In genomic region chr12:114698566-114699163, GRCh38 we compare ENCODE assay signal across 16 cellular contexts. TPM values are rescaled to one million over a fixed set of nuclear protein-coding genes. Genes with fewer than 3 reads are reported as not detected.
DNase-seq lines count a peak whose midpoint lies in the region; ATAC-seq, FAIRE-seq and TF ChIP-seq lines count a peak whose summit lies in the region.
"Had no signal": no experiment of that assay in that cellular context is flagged by ENCODE, and none has a peak within 500 bp of the region (broad histone marks: within the 10 kb centered on the region; RNA-seq: fewer than 3 reads in every experiment).

No MANE protein-coding gene starts in this region.

- no peaks in the 10 kb centered on the region for H3K9me2 ChIP-seq in MM.1S (replicated peaks; ENCODE audit: insufficient read depth, low read length)

- H3K9me3 ChIP-seq in H9 (ENCODE audit: control insufficient read depth, low read depth, low read length) (no peaks in the 10 kb centered on the region), right lobe of liver (no peaks in the 10 kb centered on the region), stomach (peaks cover 0 to 9% (median 0%) of the 10 kb centered on the region in 4 donors), small intestine (ENCODE audit: control insufficient read depth, low read depth) (no peaks in the 10 kb centered on the region), MM.1S (replicated peaks; ENCODE audit: insufficient read depth, low read length) (no peaks in the 10 kb centered on the region)

- peak overlapping the region; percentile 28 for H3K4me2 ChIP-seq in H9 (ENCODE audit: insufficient read depth, insufficient read length, low read length)
- H3K4me2 ChIP-seq in MM.1S (ENCODE audit: low read depth, low read length): no peak overlapping the region

- H2AFZ ChIP-seq in H9 (ENCODE audit: low read length) (no peak overlapping the region), MM.1S (ENCODE audit: low read length) (no peak overlapping the region)

- H3K36me3 Mint-ChIP-seq in H9 (ENCODE audit: insufficient read depth in 1 of 3, low read depth in 3 of 3) (no peaks in the 10 kb centered on the region), brain (no peaks in the 10 kb centered on the region)
- H3K36me3 Mint-ChIP-seq: activated naive CD4-positive, alpha-beta T cell treated with anti-CD3 and anti-CD28 coated beads, Interleukin-2, amount 50 U/mL, for 24 hours; CD4-positive, alpha-beta memory T cell had no signal

- H3K4me1 ChIP-seq in H9 (ENCODE audit: insufficient read depth, low read length) (peaks cover 6% of the 10 kb centered on the region), right lobe of liver (no peaks in the 10 kb centered on the region), stomach (peaks cover 0 to 31% (median 8%) of the 10 kb centered on the region in 4 donors), small intestine (ENCODE audit: control insufficient read depth in 2 of 2, insufficient read depth in 1 of 2, low read depth in 1 of 2, low read length in 1 of 2) (peaks cover 0 to 2% of the 10 kb centered on the region in 2 donors), MM.1S (ENCODE audit: low read length) (no peaks in the 10 kb centered on the region)

- no peak overlapping the region for H4K91ac ChIP-seq in H9 (ENCODE audit: insufficient read length, low read depth, low read length)

- H3K9me3 Mint-ChIP-seq in H9 (peaks cover 0 to 23% of the 10 kb centered on the region in 2 experiments; a peak in 2 of 5 replicates), brain (peaks cover 0 to 10% (median 0%) of the 10 kb centered on the region in 5 experiments)
- H3K9me3 Mint-ChIP-seq: activated naive CD4-positive, alpha-beta T cell treated with anti-CD3 and anti-CD28 coated beads, Interleukin-2, amount 50 U/mL, for 24 hours; dendritic cell treated with granulocyte-macrophage colony-stimulating factor and Interleukin-4, amounts not matched to agents 40 ng/mL and 50 ng/mL, for 4 days had no signal

- FAIRE-seq in small intestine (lab: Jason Lieb, UNC): no peak
- FAIRE-seq: frontal cortex had no signal

- intact Hi-C loops in right lobe of liver (cut with DNase I): no loop called here
- intact Hi-C loops in stomach (cut with DNase I; ENCODE audit: low total_unique reads): no loop called here

- H4K8ac ChIP-seq in H9 (replicated peaks; ENCODE audit: insufficient read length, low read depth, low read length): no peak overlapping the region

- no peaks in the 10 kb centered on the region for H3K23me2 ChIP-seq in H9 (ENCODE audit: insufficient read length, low read depth, low read length, poor library complexity, severe bottlenecking)

- H3K4me1 Mint-ChIP-seq in H9 (peaks cover 28 to 65% of the 10 kb centered on the region in 2 experiments), brain (peaks cover 18% of the 10 kb centered on the region)
- H3K4me1 Mint-ChIP-seq: activated CD8-positive, alpha-beta memory T cell treated with anti-CD3 and anti-CD28 coated beads, Interleukin-2, amount 10 ng/mL, durations not matched to agents 7 days and 5 days; activated naive CD4-positive, alpha-beta T cell treated with anti-CD3 and anti-CD28 coated beads, Interleukin-2, amount 50 U/mL, for 24 hours; CD4-positive, alpha-beta memory T cell had no signal

- no peak overlapping the region for H4K5ac ChIP-seq in H9 (ENCODE audit: insufficient read length, low read depth, low read length)

- H3K27me3 ChIP-seq in H9 (ENCODE audit: insufficient read depth, low read length) (peaks cover 97% of the 10 kb centered on the region), right lobe of liver (no peaks in the 10 kb centered on the region), stomach (peaks cover 13 to 99% (median 84%) of the 10 kb centered on the region in 3 donors), small intestine (ENCODE audit: control insufficient read depth in 2 of 2, insufficient read depth in 2 of 2, low read length in 2 of 2) (peaks cover 3 to 45% of the 10 kb centered on the region in 2 donors), MM.1S (replicated peaks; ENCODE audit: insufficient read depth, low read length) (no peaks in the 10 kb centered on the region; the same call in 1 of the 2 replicates)

- no peak overlapping the region for H3K9ac ChIP-seq in H9 (ENCODE audit: extremely low read depth, insufficient read length, low read length)
- H3K9ac ChIP-seq in MM.1S (ENCODE audit: low read length): no peak overlapping the region

- H3K27ac Mint-ChIP-seq in H9: no peak overlapping the region
- no peak overlapping the region for H3K27ac Mint-ChIP-seq in brain
- H3K27ac Mint-ChIP-seq: activated CD8-positive, alpha-beta memory T cell treated with anti-CD3 and anti-CD28 coated beads, Interleukin-2, amount 10 ng/mL, durations not matched to agents 7 days and 5 days; activated naive CD4-positive, alpha-beta T cell treated with anti-CD3 and anti-CD28 coated beads, Interleukin-2, amount 50 U/mL, for 24 hours; CD4-positive, alpha-beta memory T cell; dendritic cell treated with granulocyte-macrophage colony-stimulating factor and Interleukin-4, amounts not matched to agents 40 ng/mL and 50 ng/mL, for 4 days had no signal

- no peaks in the 10 kb centered on the region for H4K20me1 ChIP-seq in H9 (ENCODE audit: control insufficient read depth, insufficient read depth, insufficient read length)
- H4K20me1 ChIP-seq in MM.1S (ENCODE audit: insufficient read depth, low read length): no peaks in the 10 kb centered on the region

- no peak overlapping the region for H2BK120ac ChIP-seq in H9 (ENCODE audit: low read depth, low read length, poor library complexity, severe bottlenecking)

- H3F3A ChIP-seq in MM.1S (ENCODE audit: insufficient read depth, low read length): no peaks in the 10 kb centered on the region

- peak overlapping the region; percentile 7 to 49 (median 44) for H3K4me3 ChIP-seq in right lobe of liver
- peak overlapping the region; percentile 11 to 32 (median 22) for H3K4me3 ChIP-seq in stomach
- peak overlapping the region in 1 of 2 donors; percentile 32 for H3K4me3 ChIP-seq in small intestine (ENCODE audit: low read depth in 1 of 2, low read length in 2 of 2)
- H3K4me3 ChIP-seq in MM.1S (ENCODE audit: low read length): no peak overlapping the region
- H3K4me3 ChIP-seq: SK-N-MC had no signal

- H3K4ac ChIP-seq in H9 (ENCODE audit: low read depth, low read length): no peak overlapping the region

- H2BK15ac ChIP-seq in H9 (ENCODE audit: low read depth, low read length): no peak overlapping the region

- no peak overlapping the region for H2BK5ac ChIP-seq in H9 (ENCODE audit: insufficient read length, low read length)

- TF ChIP-seq EP300 in stomach (IDR thresholded peaks at IDR 0.05): no peak

- H2BK12ac ChIP-seq in H9 (ENCODE audit: insufficient read length, low read depth, low read length): no peak overlapping the region

- peak overlapping the region; percentile 25 to 75 for H3K4me3 Mint-ChIP-seq in H9
- peak overlapping the region; percentile 60 to 82 (median 75) for H3K4me3 Mint-ChIP-seq in brain
- H3K4me3 Mint-ChIP-seq: activated CD8-positive, alpha-beta memory T cell treated with anti-CD3 and anti-CD28 coated beads, Interleukin-2, amount 10 ng/mL, durations not matched to agents 7 days and 5 days; activated naive CD4-positive, alpha-beta T cell treated with anti-CD3 and anti-CD28 coated beads, Interleukin-2, amount 50 U/mL, for 24 hours; CD4-positive, alpha-beta memory T cell; dendritic cell treated with granulocyte-macrophage colony-stimulating factor and Interleukin-4, amounts not matched to agents 40 ng/mL and 50 ng/mL, for 4 days had no signal

- H3K27ac ChIP-seq in H9 (ENCODE audit: insufficient read length, low read depth, low read length) (no peak overlapping the region), right lobe of liver (no peak overlapping the region), stomach (no peak overlapping the region), small intestine (ENCODE audit: low read depth in 1 of 2, low read length in 1 of 2) (no peak overlapping the region), MM.1S (ENCODE audit: low read length) (no peak overlapping the region)
- H3K27ac ChIP-seq: SK-N-MC had no signal

- no peak overlapping the region for H2AK5ac ChIP-seq in H9 (ENCODE audit: insufficient read length, low read length)

- no peak overlapping the region for H3K56ac ChIP-seq in H9 (ENCODE audit: insufficient read length, low read depth, low read length)

- TF ChIP-seq CTCF in H9 (conservative IDR thresholded peaks at IDR 0.05) (no peak), brain (conservative IDR thresholded peaks at IDR 0.05) (no peak), right lobe of liver (IDR thresholded peaks at IDR 0.05) (no peak), stomach (IDR thresholded peaks at IDR 0.05) (no peak), MM.1S (IDR thresholded peaks at IDR 0.05; ENCODE audit: low read length) (no peak)

- ATAC-seq in right lobe of liver (peak; percentile 43 to 67 (median 60)), HG02588 (IDR thresholded peaks at IDR 0.05; ENCODE audit: unreplicated experiment) (no peak)
- ATAC-seq: activated CD8-positive, alpha-beta memory T cell treated with anti-CD3 and anti-CD28 coated beads, Interleukin-2, amount 10 ng/mL, durations not matched to agents 7 days and 5 days; left ventricle myocardium superior had no signal

- TF ChIP-seq POLR2A in right lobe of liver (IDR thresholded peaks at IDR 0.05) (no peak), stomach (IDR thresholded peaks at IDR 0.05) (no peak)

- no peak overlapping the region for H2BK20ac ChIP-seq in H9 (ENCODE audit: low read depth, low read length, poor library complexity, severe bottlenecking)

- peak; percentile 78 for DNase-seq in H9
- no peak for DNase-seq in right lobe of liver
- no peak for DNase-seq in stomach
- DNase-seq in small intestine: no peak
- DNase-seq in MM.1S: no peak
- DNase-seq: activated CD8-positive, alpha-beta memory T cell treated with anti-CD3 and anti-CD28 coated beads, Interleukin-2, amount 10 ng/mL, durations not matched to agents 7 days and 5 days; CD4-positive, alpha-beta memory T cell; left ventricle myocardium superior; NCI-H2081 treated with DMSO at 0.1 percent for 48 hours; nucleus accumbens had no signal

- H3T11ph ChIP-seq in H9 (ENCODE audit: low read length): no peak overlapping the region

- no peaks in the 10 kb centered on the region for H3K79me1 ChIP-seq in H9 (ENCODE audit: insufficient read depth, low read depth, low read length, poor library complexity, severe bottlenecking)

- peaks cover 100% of the 10 kb centered on the region for H3K27me3 Mint-ChIP-seq in H9 (ENCODE audit: low read depth)
- H3K27me3 Mint-ChIP-seq in brain: peaks cover 100% of the 10 kb centered on the region

- H3K14ac ChIP-seq in H9 (ENCODE audit: insufficient read depth, low read length): no peak overlapping the region; the same call in 1 of the 2 replicates

- no peaks in the 10 kb centered on the region for H3K79me2 ChIP-seq in H9 (ENCODE audit: insufficient read depth, low read length)
- no peaks in the 10 kb centered on the region for H3K79me2 ChIP-seq in MM.1S (ENCODE audit: low read length)

- WGBS in H9 (ENCODE audit: extremely low coverage, insufficient read length, low lambda C conversion rate): no CpG with 5 or more reads among the region's 6 CpGs
- WGBS in right lobe of liver (ENCODE audit: insufficient coverage, low coverage, low lambda C conversion rate, missing lambda C conversion rate): 23% methylated on average over 5 of the region's 6 CpGs
- WGBS in stomach, 5 donors: 4 to 32% (median 17%) methylated on average over 6 of the region's 6 CpGs
- 6 to 18% (median 9%) methylated on average over 6 of the region's 6 CpGs for WGBS in small intestine, 3 donors

- H3K18ac ChIP-seq in H9 (ENCODE audit: insufficient read length, low read depth, low read length): no peak overlapping the region

- H3K23ac ChIP-seq in H9 (ENCODE audit: insufficient read length, low read depth, low read length): no peak overlapping the region

- H3K36me3 ChIP-seq in right lobe of liver: no peaks in the 10 kb centered on the region
- H3K36me3 ChIP-seq in stomach: no peaks in the 10 kb centered on the region
- no peaks in the 10 kb centered on the region for H3K36me3 ChIP-seq in small intestine (ENCODE audit: control insufficient read depth in 2 of 2, insufficient read depth in 2 of 2, low read length in 2 of 2)
- no peaks in the 10 kb centered on the region for H3K36me3 ChIP-seq in MM.1S (replicated peaks; ENCODE audit: insufficient read depth, low read length)

RNA-seq across cellular contexts. Expression of gene TBX3, which starts 14.7 kb away (rescaled TPM):
- total RNA-seq in H9 (2021): 0.04 and 0.07 TPM in 2 replicates
- 5.1 TPM for polyA plus RNA-seq in brain (ENCODE audit: insufficient read depth, low read depth, low replicate concordance)
- 10 to 100 TPM; 15.6 to 44.0 (median 27.8) TPM for total RNA-seq in right lobe of liver
- total RNA-seq in stomach: 10 to 100 TPM in 2 of 5 donors, 1 to 10 TPM in 2, not detected in 1; 5.7 to 12.7 (median 10.3) TPM
- 1 to 10 TPM; 2.5 to 4.9 (median 3.5) TPM for polyA plus RNA-seq in stomach
- polyA plus RNA-seq in small intestine: 100 to 1,000 TPM in 1 of 3 donors, 10 to 100 TPM in 2; 18.8 to 104 (median 53.5) TPM
- total RNA-seq: activated CD8-positive, alpha-beta memory T cell treated with anti-CD3 and anti-CD28 coated beads, Interleukin-2, amount 10 ng/mL, durations not matched to agents 7 days and 5 days; CD4-positive, alpha-beta memory T cell had no signal
- polyA plus RNA-seq: CD4-positive, alpha-beta memory T cell had no signal
